In the genomic region with DNA sequence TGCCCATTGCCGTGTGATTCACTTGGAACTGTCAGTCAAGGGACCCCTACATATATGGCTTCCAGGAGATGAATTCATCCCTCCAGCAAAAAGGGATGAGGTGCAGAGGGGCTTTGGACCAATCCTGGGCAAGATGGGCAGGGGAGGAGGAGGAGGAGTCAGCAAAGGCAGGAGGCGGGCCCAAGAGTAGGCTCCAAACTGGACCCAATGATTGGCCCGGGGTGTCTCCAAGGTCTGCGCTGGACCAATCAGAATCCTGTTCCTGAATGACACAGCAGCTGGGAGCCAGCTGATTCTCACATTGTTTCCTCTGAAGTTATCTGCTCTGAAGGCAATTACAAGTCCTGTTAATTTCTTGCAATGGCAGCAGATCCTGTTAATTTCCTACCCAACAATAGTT, we compare ENCODE assay signal across 9 cellular contexts. TPM values are rescaled to one million over a fixed set of nuclear protein-coding genes. Genes with fewer than 3 reads are reported as not detected.
"Had no signal": no experiment of that assay in that cellular context is flagged by ENCODE, and none has a peak within 500 bp of the region (broad histone marks: within the 10 kb centered on the region; RNA-seq: fewer than 3 reads in every experiment).

No MANE protein-coding gene starts in this region.

RNA-seq across cellular contexts. Expression of a gene that starts 19.2 kb away (rescaled TPM):
- total RNA-seq: activated CD4-positive, alpha-beta memory T cell treated with anti-CD3 and anti-CD28 coated beads, Interleukin-2, amount 10 ng/mL, durations not matched to agents 7 days and 5 days; activated CD4-positive, alpha-beta T cell treated with anti-CD3 and anti-CD28 coated beads, Interleukin-2, amount 10 ng/mL, durations not matched to agents 7 days and 5 days; activated CD8-positive, alpha-beta memory T cell treated with anti-CD3 and anti-CD28 coated beads, Interleukin-2, amount 10 ng/mL, durations not matched to agents 7 days and 5 days; activated CD8-positive, alpha-beta T cell treated with anti-CD3 and anti-CD28 coated beads, Interleukin-2, amount 10 ng/mL, durations not matched to agents 7 days and 5 days; activated T-helper 2 cell treated with anti-CD3 and anti-CD28 coated beads, Interferon-gamma antibody, Interleukin-2, Interleukin-4, amounts not matched to agents 10 μg/mL and 5 μg/mL and 100 μg/mL, durations not matched to agents 14 hours and 24 hours and 36 hours; bronchial epithelial cell had no signal

RNA-seq across cellular contexts. Expression of a gene that starts 28.7 kb away (rescaled TPM):
- total RNA-seq: activated CD4-positive, alpha-beta memory T cell treated with anti-CD3 and anti-CD28 coated beads, Interleukin-2, amount 10 ng/mL, durations not matched to agents 7 days and 5 days; activated CD4-positive, alpha-beta T cell treated with anti-CD3 and anti-CD28 coated beads, Interleukin-2, amount 10 ng/mL, durations not matched to agents 7 days and 5 days; activated CD8-positive, alpha-beta T cell treated with anti-CD3 and anti-CD28 coated beads, Interleukin-2, amount 10 ng/mL, durations not matched to agents 7 days and 5 days; activated T-helper 2 cell treated with anti-CD3 and anti-CD28 coated beads, Interferon-gamma antibody, Interleukin-2, Interleukin-4, amounts not matched to agents 10 μg/mL and 5 μg/mL and 100 μg/mL, durations not matched to agents 14 hours and 24 hours and 36 hours; ascending aorta; bronchial epithelial cell had no signal

RNA-seq across cellular contexts. Expression of a gene that starts 52.3 kb away (rescaled TPM):
- total RNA-seq: activated CD4-positive, alpha-beta memory T cell treated with anti-CD3 and anti-CD28 coated beads, Interleukin-2, amount 10 ng/mL, durations not matched to agents 7 days and 5 days; activated CD4-positive, alpha-beta T cell treated with anti-CD3 and anti-CD28 coated beads for 36 hours; activated CD4-positive, alpha-beta T cell treated with anti-CD3 and anti-CD28 coated beads, Interleukin-2, amount 10 ng/mL, durations not matched to agents 7 days and 5 days; activated CD8-positive, alpha-beta memory T cell treated with anti-CD3 and anti-CD28 coated beads, Interleukin-2, amount 10 ng/mL, durations not matched to agents 7 days and 5 days; activated CD8-positive, alpha-beta T cell treated with anti-CD3 and anti-CD28 coated beads, Interleukin-2, amount 10 ng/mL, durations not matched to agents 7 days and 5 days; activated naive CD8-positive, alpha-beta T cell treated with anti-CD3 and anti-CD28 coated beads, Interleukin-2, amount 10 ng/mL, durations not matched to agents 7 days and 5 days; activated T-helper 2 cell treated with anti-CD3 and anti-CD28 coated beads, Interferon-gamma antibody, Interleukin-2, Interleukin-4, amounts not matched to agents 10 μg/mL and 5 μg/mL and 100 μg/mL, durations not matched to agents 14 hours and 24 hours and 36 hours; bronchial epithelial cell had no signal
